In the genomic region with DNA sequence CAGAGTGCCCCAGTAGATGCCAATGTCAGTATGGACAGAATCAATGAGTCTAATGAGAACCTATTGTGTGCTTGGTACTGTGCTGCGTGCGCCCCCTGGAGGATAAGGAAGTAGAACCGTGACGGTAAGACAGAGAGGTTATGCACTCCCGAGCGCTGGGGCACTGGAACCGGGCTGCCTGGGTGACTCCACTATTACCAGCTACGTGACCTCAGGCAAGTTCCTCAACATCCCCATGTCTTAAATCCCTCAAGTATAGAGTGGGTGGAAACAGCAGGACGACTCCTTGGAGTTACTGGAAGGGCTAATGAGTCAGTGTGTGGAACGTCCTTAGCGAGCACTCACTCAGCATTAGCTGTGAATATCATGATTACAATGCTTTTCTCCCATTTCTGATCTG, we compare ENCODE assay signal across 10 cellular contexts. TPM values are rescaled to one million over a fixed set of nuclear protein-coding genes. Genes with fewer than 3 reads are reported as not detected.
DNase-seq lines count a peak whose midpoint lies in the region; ATAC-seq and TF ChIP-seq lines count a peak whose summit lies in the region.
"Had no signal": no experiment of that assay in that cellular context is flagged by ENCODE, and none has a peak within 500 bp of the region (broad histone marks: within the 10 kb centered on the region; RNA-seq: fewer than 3 reads in every experiment).

No MANE protein-coding gene starts in this region.

- DNase-seq in NCI-H1694 treated with DMSO at 0.1 percent for 48 hours (lab: John Stamatoyannopoulos, UW): peak; percentile 3
- DNase-seq in NCI-H1694 (lab: John Stamatoyannopoulos, UW): no peak
- DNase-seq in activated naive CD4-positive, alpha-beta T cell treated with anti-CD3 and anti-CD28 coated beads for 36 hours: peak; percentile 80
- no peak for DNase-seq in kidney epithelial cell (ENCODE audit: low read depth)
- DNase-seq in stimulated activated CD8-positive, alpha-beta memory T cell treated with anti-CD3 and anti-CD28 coated beads, Interleukin-4, amount 100 ng/mL, for 1 hour (ENCODE audit: low read depth in 2 of 2, low spot score in 1 of 2): peak; percentile 17 to 26

- H3K36me3 Mint-ChIP-seq in activated naive CD4-positive, alpha-beta T cell treated with anti-CD3 and anti-CD28 coated beads for 36 hours (ENCODE audit: low read depth): no peaks in the 10 kb centered on the region

- peak; percentile 53 for TF ChIP-seq CTCF in kidney epithelial cell (IDR thresholded peaks at IDR 0.05; ENCODE audit: insufficient read depth, low read length, poor library complexity, severe bottlenecking)

- H3K4me3 Mint-ChIP-seq in activated naive CD4-positive, alpha-beta T cell treated with anti-CD3 and anti-CD28 coated beads for 36 hours: no peak overlapping the region

- peak; percentile 55 for ATAC-seq in HG03060 (IDR thresholded peaks at IDR 0.05; ENCODE audit: low read depth, unreplicated experiment)
- ATAC-seq in SK-N-SH treated with all-trans-retinoic acid at 6 μM for 48 hours: peak; percentile 79; the same call in 2 of the 3 replicates
- ATAC-seq in GM21390 (IDR thresholded peaks at IDR 0.05; ENCODE audit: unreplicated experiment): no peak

- CTCF ChIA-PET in activated naive CD4-positive, alpha-beta T cell treated with anti-CD3 and anti-CD28 coated beads for 36 hours (lab: Charles Lee): interaction anchor here (0.6 to 3.3 kb wide), 6 partner anchors 9 to 129 kb away, joined by 3 to 11 read pairs (median 5); no protein-coding TSS in a partner anchor

- no peak overlapping the region for H3K27ac Mint-ChIP-seq in activated naive CD4-positive, alpha-beta T cell treated with anti-CD3 and anti-CD28 coated beads for 36 hours

- no peaks in the 10 kb centered on the region for H3K9me3 Mint-ChIP-seq in activated naive CD4-positive, alpha-beta T cell treated with anti-CD3 and anti-CD28 coated beads for 36 hours

- H3K4me3 ChIP-seq in kidney epithelial cell (ENCODE audit: low read depth, low read length): no peak overlapping the region
- H3K4me3 ChIP-seq: BLaER1 had no signal

- no peaks in the 10 kb centered on the region for H3K27me3 ChIP-seq in kidney epithelial cell (ENCODE audit: control insufficient read depth, insufficient read depth, low read length)
- H3K27me3 ChIP-seq: BLaER1 had no signal

- H3K36me3 ChIP-seq in kidney epithelial cell (ENCODE audit: control insufficient read depth, insufficient read depth, low read length): no peaks in the 10 kb centered on the region
- H3K36me3 ChIP-seq: BLaER1 had no signal

- no peaks in the 10 kb centered on the region for H3K4me1 Mint-ChIP-seq in activated naive CD4-positive, alpha-beta T cell treated with anti-CD3 and anti-CD28 coated beads for 36 hours (ENCODE audit: low read depth)

- H3K27me3 Mint-ChIP-seq in activated naive CD4-positive, alpha-beta T cell treated with anti-CD3 and anti-CD28 coated beads for 36 hours (ENCODE audit: low read depth): no peaks in the 10 kb centered on the region

- intact Hi-C loops in activated naive CD4-positive, alpha-beta T cell treated with anti-CD3 and anti-CD28 coated beads for 36 hours (cut with micrococcal nuclease): loop anchor here (1.0 to 2.0 kb wide), 2 partner anchors 69 to 130 kb away; no protein-coding TSS in a partner anchor

TF ChIP-seq in SK-N-SH treated with all-trans-retinoic acid at 6 μM for 48 hours, 23 proteins besides CTCF, POLR2A, EP300 and RAD21:
- TF ChIP-seq, protein P1, sequence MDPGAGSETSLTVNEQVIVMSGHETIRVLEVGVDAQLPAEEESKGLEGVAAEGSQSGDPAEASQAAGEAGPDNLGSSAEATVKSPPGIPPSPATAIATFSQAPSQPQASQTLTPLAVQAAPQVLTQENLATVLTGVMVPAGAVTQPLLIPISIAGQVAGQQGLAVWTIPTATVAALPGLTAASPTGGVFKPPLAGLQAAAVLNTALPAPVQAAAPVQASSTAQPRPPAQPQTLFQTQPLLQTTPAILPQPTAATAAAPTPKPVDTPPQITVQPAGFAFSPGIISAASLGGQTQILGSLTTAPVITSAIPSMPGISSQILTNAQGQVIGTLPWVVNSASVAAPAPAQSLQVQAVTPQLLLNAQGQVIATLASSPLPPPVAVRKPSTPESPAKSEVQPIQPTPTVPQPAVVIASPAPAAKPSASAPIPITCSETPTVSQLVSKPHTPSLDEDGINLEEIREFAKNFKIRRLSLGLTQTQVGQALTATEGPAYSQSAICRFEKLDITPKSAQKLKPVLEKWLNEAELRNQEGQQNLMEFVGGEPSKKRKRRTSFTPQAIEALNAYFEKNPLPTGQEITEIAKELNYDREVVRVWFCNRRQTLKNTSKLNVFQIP (CRISPR knock-in tag; IDR thresholded peaks at IDR 0.05; ENCODE audit: borderline replicate concordance, low read depth): no peak
- TF ChIP-seq OSR1 (CRISPR knock-in tag; IDR thresholded peaks at IDR 0.05) (no peak), TOX (CRISPR knock-in tag; IDR thresholded peaks at IDR 0.05; ENCODE audit: borderline replicate concordance) (no peak), ISL1 (CRISPR knock-in tag; IDR thresholded peaks at IDR 0.05) (no peak), SNAI2 (CRISPR knock-in tag; IDR thresholded peaks at IDR 0.05) (no peak), PPARA (CRISPR knock-in tag; IDR thresholded peaks at IDR 0.05; ENCODE audit: borderline replicate concordance) (no peak), ZNF70 (CRISPR knock-in tag; IDR thresholded peaks at IDR 0.05) (no peak), ARNTL (CRISPR knock-in tag; IDR thresholded peaks at IDR 0.05; ENCODE audit: borderline replicate concordance, low read depth) (no peak), ZNF565 (CRISPR knock-in tag; conservative IDR thresholded peaks at IDR 0.05; ENCODE audit: low read depth) (no peak), TCF4 (CRISPR knock-in tag; IDR thresholded peaks at IDR 0.05; ENCODE audit: borderline replicate concordance) (no peak), CSDC2 (CRISPR knock-in tag; IDR thresholded peaks at IDR 0.05) (no peak), ZNF8 (CRISPR knock-in tag; IDR thresholded peaks at IDR 0.05) (no peak), BACH2 (CRISPR knock-in tag; IDR thresholded peaks at IDR 0.05; ENCODE audit: borderline replicate concordance) (no peak), ESRRG (CRISPR knock-in tag; IDR thresholded peaks at IDR 0.05) (no peak), ZC3H10 (CRISPR knock-in tag; IDR thresholded peaks at IDR 0.05) (no peak), ZFP30 (CRISPR knock-in tag; IDR thresholded peaks at IDR 0.05) (no peak), GLIS3 (CRISPR knock-in tag; IDR thresholded peaks at IDR 0.05) (no peak), RARB (CRISPR knock-in tag; IDR thresholded peaks at IDR 0.05) (no peak)
- TF ChIP-seq, protein P2, sequence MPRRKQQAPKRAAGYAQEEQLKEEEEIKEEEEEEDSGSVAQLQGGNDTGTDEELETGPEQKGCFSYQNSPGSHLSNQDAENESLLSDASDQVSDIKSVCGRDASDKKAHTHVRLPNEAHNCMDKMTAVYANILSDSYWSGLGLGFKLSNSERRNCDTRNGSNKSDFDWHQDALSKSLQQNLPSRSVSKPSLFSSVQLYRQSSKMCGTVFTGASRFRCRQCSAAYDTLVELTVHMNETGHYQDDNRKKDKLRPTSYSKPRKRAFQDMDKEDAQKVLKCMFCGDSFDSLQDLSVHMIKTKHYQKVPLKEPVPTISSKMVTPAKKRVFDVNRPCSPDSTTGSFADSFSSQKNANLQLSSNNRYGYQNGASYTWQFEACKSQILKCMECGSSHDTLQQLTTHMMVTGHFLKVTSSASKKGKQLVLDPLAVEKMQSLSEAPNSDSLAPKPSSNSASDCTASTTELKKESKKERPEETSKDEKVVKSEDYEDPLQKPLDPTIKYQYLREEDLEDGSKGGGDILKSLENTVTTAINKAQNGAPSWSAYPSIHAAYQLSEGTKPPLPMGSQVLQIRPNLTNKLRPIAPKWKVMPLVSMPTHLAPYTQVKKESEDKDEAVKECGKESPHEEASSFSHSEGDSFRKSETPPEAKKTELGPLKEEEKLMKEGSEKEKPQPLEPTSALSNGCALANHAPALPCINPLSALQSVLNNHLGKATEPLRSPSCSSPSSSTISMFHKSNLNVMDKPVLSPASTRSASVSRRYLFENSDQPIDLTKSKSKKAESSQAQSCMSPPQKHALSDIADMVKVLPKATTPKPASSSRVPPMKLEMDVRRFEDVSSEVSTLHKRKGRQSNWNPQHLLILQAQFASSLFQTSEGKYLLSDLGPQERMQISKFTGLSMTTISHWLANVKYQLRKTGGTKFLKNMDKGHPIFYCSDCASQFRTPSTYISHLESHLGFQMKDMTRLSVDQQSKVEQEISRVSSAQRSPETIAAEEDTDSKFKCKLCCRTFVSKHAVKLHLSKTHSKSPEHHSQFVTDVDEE (CRISPR knock-in tag; IDR thresholded peaks at IDR 0.05): no peak
- TF ChIP-seq, protein P3, sequence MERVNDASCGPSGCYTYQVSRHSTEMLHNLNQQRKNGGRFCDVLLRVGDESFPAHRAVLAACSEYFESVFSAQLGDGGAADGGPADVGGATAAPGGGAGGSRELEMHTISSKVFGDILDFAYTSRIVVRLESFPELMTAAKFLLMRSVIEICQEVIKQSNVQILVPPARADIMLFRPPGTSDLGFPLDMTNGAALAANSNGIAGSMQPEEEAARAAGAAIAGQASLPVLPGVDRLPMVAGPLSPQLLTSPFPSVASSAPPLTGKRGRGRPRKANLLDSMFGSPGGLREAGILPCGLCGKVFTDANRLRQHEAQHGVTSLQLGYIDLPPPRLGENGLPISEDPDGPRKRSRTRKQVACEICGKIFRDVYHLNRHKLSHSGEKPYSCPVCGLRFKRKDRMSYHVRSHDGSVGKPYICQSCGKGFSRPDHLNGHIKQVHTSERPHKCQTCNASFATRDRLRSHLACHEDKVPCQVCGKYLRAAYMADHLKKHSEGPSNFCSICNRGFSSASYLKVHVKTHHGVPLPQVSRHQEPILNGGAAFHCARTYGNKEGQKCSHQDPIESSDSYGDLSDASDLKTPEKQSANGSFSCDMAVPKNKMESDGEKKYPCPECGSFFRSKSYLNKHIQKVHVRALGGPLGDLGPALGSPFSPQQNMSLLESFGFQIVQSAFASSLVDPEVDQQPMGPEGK (CRISPR knock-in tag; IDR thresholded peaks at IDR 0.05; ENCODE audit: borderline replicate concordance): no peak

RNA-seq across cellular contexts. Expression of a gene that starts 16.2 kb away (rescaled TPM):
- total RNA-seq in activated naive CD4-positive, alpha-beta T cell treated with anti-CD3 and anti-CD28 coated beads for 36 hours: not detected
- total RNA-seq in kidney epithelial cell: not detected in 2 replicates
- total RNA-seq: dermis microvascular lymphatic vessel endothelial cell had no signal

RNA-seq across cellular contexts. Expression of a gene that starts 34.5 kb away (rescaled TPM):
- total RNA-seq in activated naive CD4-positive, alpha-beta T cell treated with anti-CD3 and anti-CD28 coated beads for 36 hours: not detected
- 0.07 TPM in 1 of 2 replicates, not detected in the other for total RNA-seq in kidney epithelial cell
- total RNA-seq: dermis microvascular lymphatic vessel endothelial cell had no signal

RNA-seq across cellular contexts. Expression of a gene that starts 53.3 kb away (rescaled TPM):
- 1 to 10 TPM; 1.2 to 1.6 TPM for total RNA-seq in activated naive CD4-positive, alpha-beta T cell treated with anti-CD3 and anti-CD28 coated beads for 36 hours
- 3.6 and 5.1 TPM in 2 replicates for total RNA-seq in kidney epithelial cell

Comparison
In these comparisons a context has a peak if more than half of its experiments do, and no peak if none do; other contexts are left out.
1. DNase-seq: peak in NCI-H1694 treated with DMSO at 0.1 percent for 48 hours (single experiment), activated naive CD4-positive, alpha-beta T cell treated with anti-CD3 and anti-CD28 coated beads for 36 hours (single experiment) and stimulated activated CD8-positive, alpha-beta memory T cell treated with anti-CD3 and anti-CD28 coated beads, Interleukin-4, amount 100 ng/mL, for 1 hour (2 of 2); none in NCI-H1694 (single experiment) and kidney epithelial cell (single experiment).